Comparison of ENCODE assay signal across 8 cellular contexts in the genomic region with DNA sequence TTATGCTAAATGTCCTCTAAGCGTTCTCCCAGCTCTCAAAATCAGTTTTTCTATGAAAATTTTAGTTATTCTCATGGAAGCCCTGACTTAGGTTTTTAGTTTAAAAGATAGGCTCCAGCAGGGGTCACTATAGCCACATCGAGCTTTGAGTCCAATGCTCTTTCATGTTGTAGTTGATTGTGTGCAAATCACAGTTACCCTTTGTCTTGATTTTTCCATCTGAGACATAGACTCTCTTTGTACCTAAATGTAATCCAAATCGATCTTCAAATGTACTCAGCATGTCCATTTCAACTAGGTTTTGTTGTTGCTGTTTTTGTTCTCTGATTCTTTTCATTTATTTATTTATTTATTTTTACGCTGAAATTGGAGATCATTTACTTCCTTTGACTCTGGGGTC. TPM values are rescaled to one million over a fixed set of nuclear protein-coding genes. Genes with fewer than 3 reads are reported as not detected.
DNase-seq lines count a peak whose midpoint lies in the region; FAIRE-seq and TF ChIP-seq lines count a peak whose summit lies in the region.

No MANE protein-coding gene starts in this region.

- no peak overlapping the region for H2BK5ac ChIP-seq in mesenchymal stem cell (ENCODE audit: low read depth, low read length, poor library complexity, severe bottlenecking)

- H3K36me3 ChIP-seq in mesenchymal stem cell (ENCODE audit: control insufficient read depth in 1 of 2, insufficient read depth in 2 of 2, low read depth in 1 of 2, low read length in 2 of 2) (no peaks in the 10 kb centered on the region), thyroid gland (no peaks in the 10 kb centered on the region)

- H3K27ac ChIP-seq in mesenchymal stem cell (ENCODE audit: low read length, poor library complexity, severe bottlenecking) (no peak overlapping the region), thyroid gland (no peak overlapping the region)

- no peaks in the 10 kb centered on the region for H3K9me3 ChIP-seq in mesenchymal stem cell (ENCODE audit: control insufficient read depth, low read length)
- H3K9me3 ChIP-seq in thyroid gland, result no peaks in the 10 kb centered on the region

- no peak overlapping the region for H2BK12ac ChIP-seq in mesenchymal stem cell (ENCODE audit: low read length in 2 of 2)

- H3K14ac ChIP-seq in mesenchymal stem cell (ENCODE audit: low read length in 2 of 2), result no peak overlapping the region

- no peak overlapping the region for H2BK15ac ChIP-seq in mesenchymal stem cell (ENCODE audit: low read depth, poor library complexity, severe bottlenecking)

- no peak overlapping the region for H4K91ac ChIP-seq in mesenchymal stem cell (ENCODE audit: low read length)

- H3K18ac ChIP-seq in mesenchymal stem cell (ENCODE audit: low read depth in 1 of 2, low read length in 2 of 2), result no peak overlapping the region

- H3K4me3 ChIP-seq in mesenchymal stem cell (ENCODE audit: insufficient read depth in 1 of 2, low read depth in 1 of 2, low read length in 2 of 2) (no peak overlapping the region), thyroid gland (replicated peaks in 1 of 3) (no peak overlapping the region)

- H2AFZ ChIP-seq in mesenchymal stem cell (ENCODE audit: low read depth, low read length), result no peak overlapping the region

- H2AK5ac ChIP-seq in mesenchymal stem cell (ENCODE audit: low read length, severe bottlenecking), result no peak overlapping the region

- no peak overlapping the region for H3K4ac ChIP-seq in mesenchymal stem cell (ENCODE audit: low read depth in 1 of 2, low read length in 2 of 2)

- no peak for TF ChIP-seq POLR2A in thyroid gland (IDR thresholded peaks at IDR 0.05)

- no peaks in the 10 kb centered on the region for H3K79me1 ChIP-seq in mesenchymal stem cell (replicated peaks; ENCODE audit: low read length, poor library complexity, severe bottlenecking)

- no peak overlapping the region for H3K9ac ChIP-seq in mesenchymal stem cell (ENCODE audit: low read length)

- peak; percentile 90 for FAIRE-seq in TTC549 (lab: Jason Lieb, UNC)

- no peak overlapping the region for H3K23ac ChIP-seq in mesenchymal stem cell (ENCODE audit: low read length in 2 of 2)

- no peak overlapping the region for H4K8ac ChIP-seq in mesenchymal stem cell (ENCODE audit: low read length)

- intact Hi-C loops in thyroid gland (cut with DNase I), result loop anchor here (10.0 kb wide), 1 partner anchor 286 kb away; no protein-coding TSS in a partner anchor

- no peak overlapping the region for H2BK120ac ChIP-seq in mesenchymal stem cell (ENCODE audit: low read depth, low read length)

- TF ChIP-seq CTCF in thyroid gland (IDR thresholded peaks at IDR 0.05), result peak; percentile 21 to 74 (median 68)

- H3K27me3 ChIP-seq in mesenchymal stem cell (ENCODE audit: control insufficient read depth in 1 of 2, insufficient read depth in 1 of 2, low read length in 2 of 2) (no peaks in the 10 kb centered on the region), thyroid gland (no peaks in the 10 kb centered on the region)

- H3K4me2 ChIP-seq in mesenchymal stem cell (ENCODE audit: low read length, poor library complexity, severe bottlenecking), result no peak overlapping the region

- H3K4me1 ChIP-seq in mesenchymal stem cell (ENCODE audit: control insufficient read depth, insufficient read depth, low read depth, low read length) (no peaks in the 10 kb centered on the region), thyroid gland (no peaks in the 10 kb centered on the region)

- WGBS in mesenchymal stem cell, result no CpG with 5 or more reads among the region's 4 CpGs
- 20 to 35% methylated on average over 4 of the region's 4 CpGs for WGBS in thyroid gland, 2 donors

- DNase-seq in DMS79 treated with DMSO at 0.1 percent for 48 hours (lab: John Stamatoyannopoulos, UW) (peak; percentile 41), DMS79 (lab: John Stamatoyannopoulos, UW) (no peak), HCEC 1CT (peak; percentile 55), NCI-H1930 (lab: John Stamatoyannopoulos, UW) (peak; percentile 22 to 54), mesenchymal stem cell (peak; percentile 76), thyroid gland (peak; percentile 31 to 51)
- peak; percentile 24 for DNase-seq in effector CD4-positive, alpha-beta T cell

RNA-seq across cellular contexts. Expression of gene MSTN, which starts 26.4 kb away (rescaled TPM):
- 0.03 TPM for polyA plus RNA-seq in mesenchymal stem cell (2013, experiment 1 of 2)
- 0.03 TPM for polyA plus RNA-seq in mesenchymal stem cell (2013, experiment 2 of 2)
- total RNA-seq in thyroid gland, result under 1 TPM in 3 of 4 donors, not detected in 1; 0.27 to 0.45 (median 0.29) TPM
